Comparison of ENCODE assay signal across 1 cellular context in genomic region chr11:14891143-14892035, GRCh38.
TF ChIP-seq lines count a peak whose summit lies in the region.

No MANE protein-coding gene starts in this region.

TF ChIP-seq in K562, 482 proteins besides CTCF, POLR2A, EP300 and RAD21 (continued from another document and continues in another):
- TF ChIP-seq, protein P1, sequence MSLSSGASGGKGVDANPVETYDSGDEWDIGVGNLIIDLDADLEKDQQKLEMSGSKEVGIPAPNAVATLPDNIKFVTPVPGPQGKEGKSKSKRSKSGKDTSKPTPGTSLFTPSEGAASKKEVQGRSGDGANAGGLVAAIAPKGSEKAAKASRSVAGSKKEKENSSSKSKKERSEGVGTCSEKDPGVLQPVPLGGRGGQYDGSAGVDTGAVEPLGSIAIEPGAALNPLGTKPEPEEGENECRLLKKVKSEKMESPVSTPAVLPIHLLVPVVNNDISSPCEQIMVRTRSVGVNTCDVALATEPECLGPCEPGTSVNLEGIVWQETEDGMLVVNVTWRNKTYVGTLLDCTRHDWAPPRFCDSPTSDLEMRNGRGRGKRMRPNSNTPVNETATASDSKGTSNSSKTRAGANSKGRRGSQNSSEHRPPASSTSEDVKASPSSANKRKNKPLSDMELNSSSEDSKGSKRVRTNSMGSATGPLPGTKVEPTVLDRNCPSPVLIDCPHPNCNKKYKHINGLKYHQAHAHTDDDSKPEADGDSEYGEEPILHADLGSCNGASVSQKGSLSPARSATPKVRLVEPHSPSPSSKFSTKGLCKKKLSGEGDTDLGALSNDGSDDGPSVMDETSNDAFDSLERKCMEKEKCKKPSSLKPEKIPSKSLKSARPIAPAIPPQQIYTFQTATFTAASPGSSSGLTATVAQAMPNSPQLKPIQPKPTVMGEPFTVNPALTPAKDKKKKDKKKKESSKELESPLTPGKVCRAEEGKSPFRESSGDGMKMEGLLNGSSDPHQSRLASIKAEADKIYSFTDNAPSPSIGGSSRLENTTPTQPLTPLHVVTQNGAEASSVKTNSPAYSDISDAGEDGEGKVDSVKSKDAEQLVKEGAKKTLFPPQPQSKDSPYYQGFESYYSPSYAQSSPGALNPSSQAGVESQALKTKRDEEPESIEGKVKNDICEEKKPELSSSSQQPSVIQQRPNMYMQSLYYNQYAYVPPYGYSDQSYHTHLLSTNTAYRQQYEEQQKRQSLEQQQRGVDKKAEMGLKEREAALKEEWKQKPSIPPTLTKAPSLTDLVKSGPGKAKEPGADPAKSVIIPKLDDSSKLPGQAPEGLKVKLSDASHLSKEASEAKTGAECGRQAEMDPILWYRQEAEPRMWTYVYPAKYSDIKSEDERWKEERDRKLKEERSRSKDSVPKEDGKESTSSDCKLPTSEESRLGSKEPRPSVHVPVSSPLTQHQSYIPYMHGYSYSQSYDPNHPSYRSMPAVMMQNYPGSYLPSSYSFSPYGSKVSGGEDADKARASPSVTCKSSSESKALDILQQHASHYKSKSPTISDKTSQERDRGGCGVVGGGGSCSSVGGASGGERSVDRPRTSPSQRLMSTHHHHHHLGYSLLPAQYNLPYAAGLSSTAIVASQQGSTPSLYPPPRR (CRISPR knock-in tag; IDR thresholded peaks at IDR 0.05; ENCODE audit: borderline replicate concordance): no peak
- TF ChIP-seq ZNF699 (CRISPR knock-in tag; IDR thresholded peaks at IDR 0.05; ENCODE audit: insufficient replicate concordance): no peak
- TF ChIP-seq CHD2 (IDR thresholded peaks at IDR 0.05; ENCODE audit: low read depth, low read length): no peak; the same call in 1 of the 2 replicates
- no peak for TF ChIP-seq ZNF3 (CRISPR knock-in tag; IDR thresholded peaks at IDR 0.05)
- no peak for TF ChIP-seq PHF20 (IDR thresholded peaks at IDR 0.05; ENCODE audit: partially characterized antibody)
- TF ChIP-seq, protein P2, sequence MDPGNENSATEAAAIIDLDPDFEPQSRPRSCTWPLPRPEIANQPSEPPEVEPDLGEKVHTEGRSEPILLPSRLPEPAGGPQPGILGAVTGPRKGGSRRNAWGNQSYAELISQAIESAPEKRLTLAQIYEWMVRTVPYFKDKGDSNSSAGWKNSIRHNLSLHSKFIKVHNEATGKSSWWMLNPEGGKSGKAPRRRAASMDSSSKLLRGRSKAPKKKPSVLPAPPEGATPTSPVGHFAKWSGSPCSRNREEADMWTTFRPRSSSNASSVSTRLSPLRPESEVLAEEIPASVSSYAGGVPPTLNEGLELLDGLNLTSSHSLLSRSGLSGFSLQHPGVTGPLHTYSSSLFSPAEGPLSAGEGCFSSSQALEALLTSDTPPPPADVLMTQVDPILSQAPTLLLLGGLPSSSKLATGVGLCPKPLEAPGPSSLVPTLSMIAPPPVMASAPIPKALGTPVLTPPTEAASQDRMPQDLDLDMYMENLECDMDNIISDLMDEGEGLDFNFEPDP (CRISPR knock-in tag; IDR thresholded peaks at IDR 0.05): no peak
- no peak for TF ChIP-seq HDAC2 (IDR thresholded peaks at IDR 0.05)
- TF ChIP-seq ZNF695 (CRISPR knock-in tag; IDR thresholded peaks at IDR 0.05): no peak
- TF ChIP-seq, protein P3, sequence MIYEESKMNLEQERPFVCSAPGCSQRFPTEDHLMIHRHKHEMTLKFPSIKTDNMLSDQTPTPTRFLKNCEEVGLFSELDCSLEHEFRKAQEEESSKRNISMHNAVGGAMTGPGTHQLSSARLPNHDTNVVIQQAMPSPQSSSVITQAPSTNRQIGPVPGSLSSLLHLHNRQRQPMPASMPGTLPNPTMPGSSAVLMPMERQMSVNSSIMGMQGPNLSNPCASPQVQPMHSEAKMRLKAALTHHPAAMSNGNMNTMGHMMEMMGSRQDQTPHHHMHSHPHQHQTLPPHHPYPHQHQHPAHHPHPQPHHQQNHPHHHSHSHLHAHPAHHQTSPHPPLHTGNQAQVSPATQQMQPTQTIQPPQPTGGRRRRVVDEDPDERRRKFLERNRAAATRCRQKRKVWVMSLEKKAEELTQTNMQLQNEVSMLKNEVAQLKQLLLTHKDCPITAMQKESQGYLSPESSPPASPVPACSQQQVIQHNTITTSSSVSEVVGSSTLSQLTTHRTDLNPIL (CRISPR knock-in tag; IDR thresholded peaks at IDR 0.05): no peak
- no peak for TF ChIP-seq NCOA4 (IDR thresholded peaks at IDR 0.05; ENCODE audit: partially characterized antibody)
- TF ChIP-seq, protein P4, sequence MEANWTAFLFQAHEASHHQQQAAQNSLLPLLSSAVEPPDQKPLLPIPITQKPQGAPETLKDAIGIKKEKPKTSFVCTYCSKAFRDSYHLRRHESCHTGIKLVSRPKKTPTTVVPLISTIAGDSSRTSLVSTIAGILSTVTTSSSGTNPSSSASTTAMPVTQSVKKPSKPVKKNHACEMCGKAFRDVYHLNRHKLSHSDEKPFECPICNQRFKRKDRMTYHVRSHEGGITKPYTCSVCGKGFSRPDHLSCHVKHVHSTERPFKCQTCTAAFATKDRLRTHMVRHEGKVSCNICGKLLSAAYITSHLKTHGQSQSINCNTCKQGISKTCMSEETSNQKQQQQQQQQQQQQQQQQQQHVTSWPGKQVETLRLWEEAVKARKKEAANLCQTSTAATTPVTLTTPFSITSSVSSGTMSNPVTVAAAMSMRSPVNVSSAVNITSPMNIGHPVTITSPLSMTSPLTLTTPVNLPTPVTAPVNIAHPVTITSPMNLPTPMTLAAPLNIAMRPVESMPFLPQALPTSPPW (CRISPR knock-in tag; IDR thresholded peaks at IDR 0.05): peak; percentile 97
- TF ChIP-seq SREBF1 (IDR thresholded peaks at IDR 0.05; ENCODE audit: borderline replicate concordance, low read depth, low read length): no peak
- TF ChIP-seq HNRNPK (IDR thresholded peaks at IDR 0.05; ENCODE audit: low read depth, low read length, poor library complexity, severe bottlenecking): no peak
- no peak for TF ChIP-seq ZNF75A (CRISPR knock-in tag; IDR thresholded peaks at IDR 0.05)
- TF ChIP-seq IFI16 (CRISPR knock-in tag; IDR thresholded peaks at IDR 0.05): no peak
- no peak; the same call in 1 of the 2 replicates for TF ChIP-seq ZNF143 (CRISPR knock-in tag; IDR thresholded peaks at IDR 0.05)
- no peak for TF ChIP-seq BMI1 (IDR thresholded peaks at IDR 0.05; ENCODE audit: low read length)
- TF ChIP-seq, protein P5, sequence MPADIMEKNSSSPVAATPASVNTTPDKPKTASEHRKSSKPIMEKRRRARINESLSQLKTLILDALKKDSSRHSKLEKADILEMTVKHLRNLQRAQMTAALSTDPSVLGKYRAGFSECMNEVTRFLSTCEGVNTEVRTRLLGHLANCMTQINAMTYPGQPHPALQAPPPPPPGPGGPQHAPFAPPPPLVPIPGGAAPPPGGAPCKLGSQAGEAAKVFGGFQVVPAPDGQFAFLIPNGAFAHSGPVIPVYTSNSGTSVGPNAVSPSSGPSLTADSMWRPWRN (IDR thresholded peaks at IDR 0.05; ENCODE audit: low read depth): no peak
- no peak; the same call in 1 of the 2 replicates for TF ChIP-seq ARID1B (IDR thresholded peaks at IDR 0.05)
- TF ChIP-seq, protein P6, sequence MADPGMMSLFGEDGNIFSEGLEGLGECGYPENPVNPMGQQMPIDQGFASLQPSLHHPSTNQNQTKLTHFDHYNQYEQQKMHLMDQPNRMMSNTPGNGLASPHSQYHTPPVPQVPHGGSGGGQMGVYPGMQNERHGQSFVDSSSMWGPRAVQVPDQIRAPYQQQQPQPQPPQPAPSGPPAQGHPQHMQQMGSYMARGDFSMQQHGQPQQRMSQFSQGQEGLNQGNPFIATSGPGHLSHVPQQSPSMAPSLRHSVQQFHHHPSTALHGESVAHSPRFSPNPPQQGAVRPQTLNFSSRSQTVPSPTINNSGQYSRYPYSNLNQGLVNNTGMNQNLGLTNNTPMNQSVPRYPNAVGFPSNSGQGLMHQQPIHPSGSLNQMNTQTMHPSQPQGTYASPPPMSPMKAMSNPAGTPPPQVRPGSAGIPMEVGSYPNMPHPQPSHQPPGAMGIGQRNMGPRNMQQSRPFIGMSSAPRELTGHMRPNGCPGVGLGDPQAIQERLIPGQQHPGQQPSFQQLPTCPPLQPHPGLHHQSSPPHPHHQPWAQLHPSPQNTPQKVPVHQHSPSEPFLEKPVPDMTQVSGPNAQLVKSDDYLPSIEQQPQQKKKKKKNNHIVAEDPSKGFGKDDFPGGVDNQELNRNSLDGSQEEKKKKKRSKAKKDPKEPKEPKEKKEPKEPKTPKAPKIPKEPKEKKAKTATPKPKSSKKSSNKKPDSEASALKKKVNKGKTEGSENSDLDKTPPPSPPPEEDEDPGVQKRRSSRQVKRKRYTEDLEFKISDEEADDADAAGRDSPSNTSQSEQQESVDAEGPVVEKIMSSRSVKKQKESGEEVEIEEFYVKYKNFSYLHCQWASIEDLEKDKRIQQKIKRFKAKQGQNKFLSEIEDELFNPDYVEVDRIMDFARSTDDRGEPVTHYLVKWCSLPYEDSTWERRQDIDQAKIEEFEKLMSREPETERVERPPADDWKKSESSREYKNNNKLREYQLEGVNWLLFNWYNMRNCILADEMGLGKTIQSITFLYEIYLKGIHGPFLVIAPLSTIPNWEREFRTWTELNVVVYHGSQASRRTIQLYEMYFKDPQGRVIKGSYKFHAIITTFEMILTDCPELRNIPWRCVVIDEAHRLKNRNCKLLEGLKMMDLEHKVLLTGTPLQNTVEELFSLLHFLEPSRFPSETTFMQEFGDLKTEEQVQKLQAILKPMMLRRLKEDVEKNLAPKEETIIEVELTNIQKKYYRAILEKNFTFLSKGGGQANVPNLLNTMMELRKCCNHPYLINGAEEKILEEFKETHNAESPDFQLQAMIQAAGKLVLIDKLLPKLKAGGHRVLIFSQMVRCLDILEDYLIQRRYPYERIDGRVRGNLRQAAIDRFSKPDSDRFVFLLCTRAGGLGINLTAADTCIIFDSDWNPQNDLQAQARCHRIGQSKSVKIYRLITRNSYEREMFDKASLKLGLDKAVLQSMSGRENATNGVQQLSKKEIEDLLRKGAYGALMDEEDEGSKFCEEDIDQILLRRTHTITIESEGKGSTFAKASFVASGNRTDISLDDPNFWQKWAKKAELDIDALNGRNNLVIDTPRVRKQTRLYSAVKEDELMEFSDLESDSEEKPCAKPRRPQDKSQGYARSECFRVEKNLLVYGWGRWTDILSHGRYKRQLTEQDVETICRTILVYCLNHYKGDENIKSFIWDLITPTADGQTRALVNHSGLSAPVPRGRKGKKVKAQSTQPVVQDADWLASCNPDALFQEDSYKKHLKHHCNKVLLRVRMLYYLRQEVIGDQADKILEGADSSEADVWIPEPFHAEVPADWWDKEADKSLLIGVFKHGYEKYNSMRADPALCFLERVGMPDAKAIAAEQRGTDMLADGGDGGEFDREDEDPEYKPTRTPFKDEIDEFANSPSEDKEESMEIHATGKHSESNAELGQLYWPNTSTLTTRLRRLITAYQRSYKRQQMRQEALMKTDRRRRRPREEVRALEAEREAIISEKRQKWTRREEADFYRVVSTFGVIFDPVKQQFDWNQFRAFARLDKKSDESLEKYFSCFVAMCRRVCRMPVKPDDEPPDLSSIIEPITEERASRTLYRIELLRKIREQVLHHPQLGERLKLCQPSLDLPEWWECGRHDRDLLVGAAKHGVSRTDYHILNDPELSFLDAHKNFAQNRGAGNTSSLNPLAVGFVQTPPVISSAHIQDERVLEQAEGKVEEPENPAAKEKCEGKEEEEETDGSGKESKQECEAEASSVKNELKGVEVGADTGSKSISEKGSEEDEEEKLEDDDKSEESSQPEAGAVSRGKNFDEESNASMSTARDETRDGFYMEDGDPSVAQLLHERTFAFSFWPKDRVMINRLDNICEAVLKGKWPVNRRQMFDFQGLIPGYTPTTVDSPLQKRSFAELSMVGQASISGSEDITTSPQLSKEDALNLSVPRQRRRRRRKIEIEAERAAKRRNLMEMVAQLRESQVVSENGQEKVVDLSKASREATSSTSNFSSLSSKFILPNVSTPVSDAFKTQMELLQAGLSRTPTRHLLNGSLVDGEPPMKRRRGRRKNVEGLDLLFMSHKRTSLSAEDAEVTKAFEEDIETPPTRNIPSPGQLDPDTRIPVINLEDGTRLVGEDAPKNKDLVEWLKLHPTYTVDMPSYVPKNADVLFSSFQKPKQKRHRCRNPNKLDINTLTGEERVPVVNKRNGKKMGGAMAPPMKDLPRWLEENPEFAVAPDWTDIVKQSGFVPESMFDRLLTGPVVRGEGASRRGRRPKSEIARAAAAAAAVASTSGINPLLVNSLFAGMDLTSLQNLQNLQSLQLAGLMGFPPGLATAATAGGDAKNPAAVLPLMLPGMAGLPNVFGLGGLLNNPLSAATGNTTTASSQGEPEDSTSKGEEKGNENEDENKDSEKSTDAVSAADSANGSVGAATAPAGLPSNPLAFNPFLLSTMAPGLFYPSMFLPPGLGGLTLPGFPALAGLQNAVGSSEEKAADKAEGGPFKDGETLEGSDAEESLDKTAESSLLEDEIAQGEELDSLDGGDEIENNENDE (IDR thresholded peaks at IDR 0.05; ENCODE audit: low read depth, low read length): no peak
- TF ChIP-seq PHB (CRISPR knock-in tag; IDR thresholded peaks at IDR 0.05): no peak
- no peak for TF ChIP-seq ETV1 (tag; conservative IDR thresholded peaks at IDR 0.05; ENCODE audit: low read depth)
- TF ChIP-seq POLR2AphosphoS2 (IDR thresholded peaks at IDR 0.05; ENCODE audit: low read length): peak; percentile 60; the same call in 1 of the 2 replicates
- peak; percentile 70 for TF ChIP-seq KLF13 (tag; IDR thresholded peaks at IDR 0.05; ENCODE audit: borderline replicate concordance, low read depth)
- TF ChIP-seq THRAP3 (IDR thresholded peaks at IDR 0.05; ENCODE audit: borderline replicate concordance): no peak
- no peak for TF ChIP-seq FOS (IDR thresholded peaks at IDR 0.05; ENCODE audit: extremely low read depth, insufficient read length)
- TF ChIP-seq ID3 (CRISPR knock-in tag; IDR thresholded peaks at IDR 0.05): no peak
- no peak for TF ChIP-seq ID3 (tag; IDR thresholded peaks at IDR 0.05)
- peak in 1 of 2 experiments; percentile 61; a peak in 1 of 4 replicates for TF ChIP-seq HDAC1 (IDR thresholded peaks at IDR 0.05)
- TF ChIP-seq PHTF2 (CRISPR knock-in tag; IDR thresholded peaks at IDR 0.05): 0 out of 2 replicates have a peak, but pooled peaks have one; percentile 66
- no peak for TF ChIP-seq MCM3 (IDR thresholded peaks at IDR 0.05)
- TF ChIP-seq, protein P7, sequence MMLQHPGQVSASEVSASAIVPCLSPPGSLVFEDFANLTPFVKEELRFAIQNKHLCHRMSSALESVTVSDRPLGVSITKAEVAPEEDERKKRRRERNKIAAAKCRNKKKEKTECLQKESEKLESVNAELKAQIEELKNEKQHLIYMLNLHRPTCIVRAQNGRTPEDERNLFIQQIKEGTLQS (IDR thresholded peaks at IDR 0.05): peak; percentile 46
- TF ChIP-seq, protein P7 (CRISPR knock-in tag; conservative IDR thresholded peaks at IDR 0.05): 0 out of 2 replicates have a peak, but pooled peaks have one; percentile 49
- TF ChIP-seq NR2C1 (IDR thresholded peaks at IDR 0.05): no peak
- TF ChIP-seq NR2C1 (tag; IDR thresholded peaks at IDR 0.05): no peak
- no peak; the same call in none of the 2 replicates for TF ChIP-seq SMARCE1 (IDR thresholded peaks at IDR 0.05)
- TF ChIP-seq, protein P8, sequence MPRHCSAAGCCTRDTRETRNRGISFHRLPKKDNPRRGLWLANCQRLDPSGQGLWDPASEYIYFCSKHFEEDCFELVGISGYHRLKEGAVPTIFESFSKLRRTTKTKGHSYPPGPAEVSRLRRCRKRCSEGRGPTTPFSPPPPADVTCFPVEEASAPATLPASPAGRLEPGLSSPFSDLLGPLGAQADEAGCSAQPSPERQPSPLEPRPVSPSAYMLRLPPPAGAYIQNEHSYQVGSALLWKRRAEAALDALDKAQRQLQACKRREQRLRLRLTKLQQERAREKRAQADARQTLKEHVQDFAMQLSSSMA (CRISPR knock-in tag; IDR thresholded peaks at IDR 0.05): no peak
- TF ChIP-seq ZNF311 (CRISPR knock-in tag; IDR thresholded peaks at IDR 0.05): no peak
- peak; percentile 75 for TF ChIP-seq POLR2AphosphoS5 (IDR thresholded peaks at IDR 0.05; ENCODE audit: control insufficient read depth, insufficient read depth, low read depth, low read length)
